13 cellular contexts compared by ENCODE assay signal in the genomic region with DNA sequence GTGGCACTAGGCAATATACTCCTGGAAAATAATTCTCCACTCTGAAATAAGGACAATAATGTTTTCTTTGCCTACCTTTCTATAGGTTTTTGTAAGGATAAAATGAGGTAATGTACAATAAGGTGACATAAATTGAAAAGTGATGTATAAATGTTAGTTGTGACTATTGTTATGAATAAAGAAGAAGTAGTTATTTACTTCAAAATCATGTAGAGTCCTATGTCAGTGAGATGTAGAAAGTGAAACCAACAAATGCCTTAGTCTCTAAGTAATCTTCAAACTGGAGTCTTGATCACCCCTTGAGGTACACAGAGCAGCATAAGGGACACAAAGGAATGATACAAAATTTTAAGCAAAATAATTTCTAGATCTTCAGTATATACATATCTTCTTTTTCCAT.
DNase-seq lines count a peak whose midpoint lies in the region; ATAC-seq and TF ChIP-seq lines count a peak whose summit lies in the region.
"Had no signal": no experiment of that assay in that cellular context is flagged by ENCODE, and none has a peak within 500 bp of the region (broad histone marks: within the 10 kb centered on the region; RNA-seq: fewer than 3 reads in every experiment).

No MANE protein-coding gene starts in this region.

- no peaks in the 10 kb centered on the region for H3K27me3 Mint-ChIP-seq in activated B cell treated with CpG ODN at 0.5 μM for 24 hours
- peaks cover 2% of the 10 kb centered on the region for H3K27me3 Mint-ChIP-seq in activated T-helper 1 cell treated with anti-CD3 and anti-CD28 coated beads, Interleukin-12 subunit alpha, Interleukin-12 subunit beta, Interleukin-2, Interleukin-4 antibody, amounts not matched to agents 30 ng/mL and 10 ng/mL and 1 ng/mL, durations not matched to agents 14 hours and 24 hours and 36 hours (ENCODE audit: insufficient read depth)
- H3K27me3 Mint-ChIP-seq in activated CD4-positive, alpha-beta memory T cell treated with anti-CD3 and anti-CD28 coated beads, Interleukin-2, amount 10 ng/mL, durations not matched to agents 7 days and 5 days: no peaks in the 10 kb centered on the region
- H3K27me3 Mint-ChIP-seq: activated naive CD8-positive, alpha-beta T cell treated with anti-CD3 and anti-CD28 coated beads for 36 hours had no signal

- DNase-seq in activated B cell treated with CpG ODN at 0.5 μM for 24 hours (no peak), hippocampal formation (lab: John Stamatoyannopoulos, UW) (no peak), aorta (no peak)
- no peak for DNase-seq in activated T-helper 1 cell treated with anti-CD3 and anti-CD28 coated beads, Interleukin-12 subunit alpha, Interleukin-12 subunit beta, Interleukin-2, Interleukin-4 antibody, amounts not matched to agents 30 ng/mL and 10 ng/mL and 1 ng/mL, durations not matched to agents 14 hours and 24 hours and 36 hours (ENCODE audit: low spot score)
- DNase-seq in activated CD4-positive, alpha-beta memory T cell treated with anti-CD3 and anti-CD28 coated beads, Interleukin-2, amount 10 ng/mL, durations not matched to agents 7 days and 5 days: no peak
- DNase-seq: activated naive CD8-positive, alpha-beta T cell treated with anti-CD3 and anti-CD28 coated beads for 36 hours; left cardiac atrium; NCI-H748 treated with DMSO at 0.1 percent for 48 hours; retina had no signal

- H3K4me3 ChIP-seq in aorta (ENCODE audit: low read length in 2 of 2): no peak overlapping the region

- H3K4me1 ChIP-seq in aorta (ENCODE audit: control insufficient read depth in 1 of 2, insufficient read depth in 2 of 2, low read length in 2 of 2): no peaks in the 10 kb centered on the region

- H3K9me3 Mint-ChIP-seq in activated B cell treated with CpG ODN at 0.5 μM for 24 hours: no peaks in the 10 kb centered on the region
- peaks cover under 1% of the 10 kb centered on the region for H3K9me3 Mint-ChIP-seq in activated T-helper 1 cell treated with anti-CD3 and anti-CD28 coated beads, Interleukin-12 subunit alpha, Interleukin-12 subunit beta, Interleukin-2, Interleukin-4 antibody, amounts not matched to agents 30 ng/mL and 10 ng/mL and 1 ng/mL, durations not matched to agents 14 hours and 24 hours and 36 hours
- H3K9me3 Mint-ChIP-seq in activated CD4-positive, alpha-beta memory T cell treated with anti-CD3 and anti-CD28 coated beads, Interleukin-2, amount 10 ng/mL, durations not matched to agents 7 days and 5 days: peaks cover 6% of the 10 kb centered on the region

- peaks cover 33% of the 10 kb centered on the region for H3K4me1 Mint-ChIP-seq in activated B cell treated with CpG ODN at 0.5 μM for 24 hours
- peaks cover 58% of the 10 kb centered on the region for H3K4me1 Mint-ChIP-seq in activated T-helper 1 cell treated with anti-CD3 and anti-CD28 coated beads, Interleukin-12 subunit alpha, Interleukin-12 subunit beta, Interleukin-2, Interleukin-4 antibody, amounts not matched to agents 30 ng/mL and 10 ng/mL and 1 ng/mL, durations not matched to agents 14 hours and 24 hours and 36 hours (ENCODE audit: low read depth)
- H3K4me1 Mint-ChIP-seq in activated CD4-positive, alpha-beta memory T cell treated with anti-CD3 and anti-CD28 coated beads, Interleukin-2, amount 10 ng/mL, durations not matched to agents 7 days and 5 days: peaks cover 17% of the 10 kb centered on the region

- POLR2A ChIA-PET in activated B cell treated with CpG ODN at 0.5 μM for 24 hours (lab: Charles Lee): no interaction called here
- POLR2A ChIA-PET in activated CD4-positive, alpha-beta memory T cell treated with anti-CD3 and anti-CD28 coated beads, Interleukin-2, amount 10 ng/mL, durations not matched to agents 7 days and 5 days (lab: Charles Lee): no interaction called here

- H3K9me3 ChIP-seq in aorta (ENCODE audit: control insufficient read depth, low read length): no peaks in the 10 kb centered on the region

- H3K27me3 ChIP-seq in aorta (ENCODE audit: control insufficient read depth in 1 of 2, insufficient read depth in 2 of 2, low read length in 1 of 2): no peaks in the 10 kb centered on the region

- no peak for TF ChIP-seq CTCF in activated B cell treated with CpG ODN at 0.5 μM for 24 hours (IDR thresholded peaks at IDR 0.05)

- ATAC-seq in GM18498 (IDR thresholded peaks at IDR 0.05; ENCODE audit: unreplicated experiment): peak; percentile 61
- ATAC-seq in GM21360 (IDR thresholded peaks at IDR 0.05; ENCODE audit: unreplicated experiment): peak; percentile 36
- ATAC-seq in HG03103 (IDR thresholded peaks at IDR 0.05; ENCODE audit: low read depth, unreplicated experiment): peak; percentile 50
- ATAC-seq in activated B cell treated with CpG ODN at 0.5 μM for 24 hours (ENCODE audit: low read depth): peak; percentile 39
- ATAC-seq in aorta (ENCODE audit: low FRiP score): no peak
- ATAC-seq: left cardiac atrium had no signal

- CTCF ChIA-PET in activated B cell treated with CpG ODN at 0.5 μM for 24 hours (lab: Charles Lee): no interaction called here
- CTCF ChIA-PET in activated CD4-positive, alpha-beta memory T cell treated with anti-CD3 and anti-CD28 coated beads, Interleukin-2, amount 10 ng/mL, durations not matched to agents 7 days and 5 days (lab: Charles Lee): no interaction called here

- H3K27ac Mint-ChIP-seq in activated B cell treated with CpG ODN at 0.5 μM for 24 hours: peak overlapping the region; percentile 6
- H3K27ac Mint-ChIP-seq in activated T-helper 1 cell treated with anti-CD3 and anti-CD28 coated beads, Interleukin-12 subunit alpha, Interleukin-12 subunit beta, Interleukin-2, Interleukin-4 antibody, amounts not matched to agents 30 ng/mL and 10 ng/mL and 1 ng/mL, durations not matched to agents 14 hours and 24 hours and 36 hours: no peak overlapping the region
- H3K27ac Mint-ChIP-seq in activated CD4-positive, alpha-beta memory T cell treated with anti-CD3 and anti-CD28 coated beads, Interleukin-2, amount 10 ng/mL, durations not matched to agents 7 days and 5 days: no peak overlapping the region
- H3K27ac Mint-ChIP-seq: activated naive CD8-positive, alpha-beta T cell treated with anti-CD3 and anti-CD28 coated beads for 36 hours had no signal

- intact Hi-C loops in activated B cell treated with CpG ODN at 0.5 μM for 24 hours (cut with micrococcal nuclease): loop anchor here (5.0 kb wide), 1 partner anchor 251 kb away; no protein-coding TSS in a partner anchor
- intact Hi-C loops in aorta (cut with DNase I): no loop called here
- intact Hi-C loops in activated T-helper 1 cell treated with anti-CD3 and anti-CD28 coated beads, Interleukin-12 subunit alpha, Interleukin-12 subunit beta, Interleukin-2, Interleukin-4 antibody, amounts not matched to agents 30 ng/mL and 10 ng/mL and 1 ng/mL, durations not matched to agents 14 hours and 24 hours and 36 hours (cut with micrococcal nuclease): no loop called here

- H3K36me3 Mint-ChIP-seq in activated B cell treated with CpG ODN at 0.5 μM for 24 hours (ENCODE audit: low read depth): no peaks in the 10 kb centered on the region
- no peaks in the 10 kb centered on the region for H3K36me3 Mint-ChIP-seq in activated T-helper 1 cell treated with anti-CD3 and anti-CD28 coated beads, Interleukin-12 subunit alpha, Interleukin-12 subunit beta, Interleukin-2, Interleukin-4 antibody, amounts not matched to agents 30 ng/mL and 10 ng/mL and 1 ng/mL, durations not matched to agents 14 hours and 24 hours and 36 hours (ENCODE audit: low read depth)
- H3K36me3 Mint-ChIP-seq in activated CD4-positive, alpha-beta memory T cell treated with anti-CD3 and anti-CD28 coated beads, Interleukin-2, amount 10 ng/mL, durations not matched to agents 7 days and 5 days (ENCODE audit: low read depth): no peaks in the 10 kb centered on the region

- H3K27ac ChIP-seq in aorta (ENCODE audit: low read depth in 1 of 2, low read length in 2 of 2): no peak overlapping the region
- H3K27ac ChIP-seq: C4-2B had no signal

- H3K4me3 Mint-ChIP-seq in activated B cell treated with CpG ODN at 0.5 μM for 24 hours: no peak overlapping the region
- H3K4me3 Mint-ChIP-seq in activated T-helper 1 cell treated with anti-CD3 and anti-CD28 coated beads, Interleukin-12 subunit alpha, Interleukin-12 subunit beta, Interleukin-2, Interleukin-4 antibody, amounts not matched to agents 30 ng/mL and 10 ng/mL and 1 ng/mL, durations not matched to agents 14 hours and 24 hours and 36 hours: no peak overlapping the region
- no peak overlapping the region for H3K4me3 Mint-ChIP-seq in activated CD4-positive, alpha-beta memory T cell treated with anti-CD3 and anti-CD28 coated beads, Interleukin-2, amount 10 ng/mL, durations not matched to agents 7 days and 5 days
- H3K4me3 Mint-ChIP-seq: activated naive CD8-positive, alpha-beta T cell treated with anti-CD3 and anti-CD28 coated beads for 36 hours had no signal

- H3K36me3 ChIP-seq in aorta (ENCODE audit: control insufficient read depth in 1 of 2, insufficient read depth in 2 of 2, low read length in 1 of 2): no peaks in the 10 kb centered on the region
